Comparison of ENCODE assay signal across 15 cellular contexts in the genomic region with DNA sequence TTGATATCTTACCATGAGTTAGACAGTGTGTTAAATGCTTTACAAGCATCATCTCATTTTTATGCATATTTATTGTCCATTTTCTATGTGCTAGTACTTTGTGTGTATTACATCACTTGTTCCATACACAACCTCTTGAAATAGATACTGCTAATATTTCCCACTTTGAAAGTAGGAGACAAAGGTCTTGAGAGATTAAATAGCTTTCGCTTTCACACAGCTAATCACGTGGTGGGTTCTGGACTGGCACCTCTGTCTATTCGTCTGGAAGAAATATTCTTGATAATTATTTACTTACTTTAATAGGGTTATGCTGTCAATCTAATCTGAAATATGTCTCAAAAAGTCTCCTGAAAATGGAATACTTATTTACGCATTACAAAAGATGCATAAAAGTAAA. TPM values are rescaled to one million over a fixed set of nuclear protein-coding genes. Genes with fewer than 3 reads are reported as not detected.
"Had no signal": no experiment of that assay in that cellular context is flagged by ENCODE, and none has a peak within 500 bp of the region (broad histone marks: within the 10 kb centered on the region; RNA-seq: fewer than 3 reads in every experiment).

No MANE protein-coding gene starts in this region.

- H3K27ac Mint-ChIP-seq: activated naive CD8-positive, alpha-beta T cell treated with anti-CD3 and anti-CD28 coated beads, Interleukin-2, amount 10 ng/mL, durations not matched to agents 7 days and 5 days; activated T-helper 17 cell treated with anti-CD3 and anti-CD28 coated beads, Interleukin-2, amount 50 U/mL, for 72 hours; mesothelial cell of epicardium; nephron; stimulated activated naive CD8-positive, alpha-beta T cell treated with anti-CD3 and anti-CD28 coated beads, Interleukin-15, Interleukin-2, amounts not matched to agents 100 ng/mL and 50 ng/mL, for 24 hours had no signal

- H3K36me3 Mint-ChIP-seq: activated naive CD8-positive, alpha-beta T cell treated with anti-CD3 and anti-CD28 coated beads, Interleukin-2, amount 10 ng/mL, durations not matched to agents 7 days and 5 days; mesothelial cell of epicardium had no signal

- ATAC-seq: activated T-helper 17 cell treated with anti-CD3 and anti-CD28 coated beads, Interleukin-2, amount 50 U/mL, for 72 hours; left colon had no signal

- H3K4me1 Mint-ChIP-seq: activated naive CD8-positive, alpha-beta T cell treated with anti-CD3 and anti-CD28 coated beads, Interleukin-2, amount 10 ng/mL, durations not matched to agents 7 days and 5 days; activated T-helper 17 cell treated with anti-CD3 and anti-CD28 coated beads, Interleukin-2, amount 50 U/mL, for 72 hours had no signal

- H3K9me3 Mint-ChIP-seq: mesothelial cell of epicardium, nephron had no signal

- FAIRE-seq: colon, urothelium cell line had no signal

- H3K27me3 Mint-ChIP-seq: activated naive CD8-positive, alpha-beta T cell treated with anti-CD3 and anti-CD28 coated beads, Interleukin-2, amount 10 ng/mL, durations not matched to agents 7 days and 5 days; activated T-helper 17 cell treated with anti-CD3 and anti-CD28 coated beads, Interleukin-2, amount 50 U/mL, for 72 hours; stimulated activated naive CD8-positive, alpha-beta T cell treated with anti-CD3 and anti-CD28 coated beads, Interleukin-15, Interleukin-2, amounts not matched to agents 100 ng/mL and 50 ng/mL, for 24 hours had no signal

- H3K4me3 Mint-ChIP-seq: activated naive CD8-positive, alpha-beta T cell treated with anti-CD3 and anti-CD28 coated beads, Interleukin-2, amount 10 ng/mL, durations not matched to agents 7 days and 5 days; activated T-helper 17 cell treated with anti-CD3 and anti-CD28 coated beads, Interleukin-2, amount 50 U/mL, for 72 hours; mesothelial cell of epicardium; nephron; stimulated activated naive CD8-positive, alpha-beta T cell treated with anti-CD3 and anti-CD28 coated beads, Interleukin-15, Interleukin-2, amounts not matched to agents 100 ng/mL and 50 ng/mL, for 24 hours had no signal

- DNase-seq: activated CD4-positive, alpha-beta T cell treated with anti-CD3 and anti-CD28 coated beads, Interleukin-2, amount 50 U/mL, for 48 hours; activated naive CD4-positive, alpha-beta T cell; activated naive CD8-positive, alpha-beta T cell treated with anti-CD3 and anti-CD28 coated beads, Interleukin-2, amount 10 ng/mL, durations not matched to agents 7 days and 5 days; amygdala; central memory CD4-positive, alpha-beta T cell; dorsolateral prefrontal cortex; foreskin fibroblast; left colon had no signal

RNA-seq across cellular contexts. Expression of a gene that starts 30.2 kb away (rescaled TPM):
- total RNA-seq: activated naive CD8-positive, alpha-beta T cell treated with anti-CD3 and anti-CD28 coated beads, Interleukin-2, amount 10 ng/mL, durations not matched to agents 7 days and 5 days; activated T-helper 17 cell treated with anti-CD3 and anti-CD28 coated beads, Interleukin-2, amount 50 U/mL, for 72 hours; T-helper 2 cell treated with Interferon-gamma antibody and Interleukin-4, amounts not matched to agents 100 ng/mL and 5 ng/mL, for 36 hours had no signal
